In genomic region chr19:34209726-34210125, GRCh38 we compare ENCODE assay signal across 19 cellular contexts. TPM values are rescaled to one million over a fixed set of nuclear protein-coding genes. Genes with fewer than 3 reads are reported as not detected.
DNase-seq lines count a peak whose midpoint lies in the region; ATAC-seq and TF ChIP-seq lines count a peak whose summit lies in the region.
"Had no signal": no experiment of that assay in that cellular context is flagged by ENCODE, and none has a peak within 500 bp of the region (broad histone marks: within the 10 kb centered on the region; RNA-seq: fewer than 3 reads in every experiment).

No MANE protein-coding gene starts in this region.

- peak overlapping the region; percentile 25 for H3K27ac Mint-ChIP-seq in activated CD4-positive, alpha-beta T cell treated with anti-CD3 and anti-CD28 coated beads, Interleukin-2, amount 10 ng/mL, durations not matched to agents 7 days and 5 days
- no peak overlapping the region for H3K27ac Mint-ChIP-seq in activated CD4-positive, alpha-beta T cell treated with anti-CD3 and anti-CD28 coated beads for 36 hours
- H3K27ac Mint-ChIP-seq in stimulated activated effector memory CD8-positive, alpha-beta T cell treated with anti-CD3 and anti-CD28 coated beads, Interleukin-12 subunit alpha, Interleukin-12 subunit beta, amount 100 ng/mL, for 72 hours: no peak overlapping the region
- H3K27ac Mint-ChIP-seq: B cell; CD8-positive, alpha-beta T cell; GM23338; H9; HFFc6 had no signal

- H3K9me2 ChIP-seq in MM.1S (replicated peaks; ENCODE audit: insufficient read depth, low read length): no peaks in the 10 kb centered on the region

- no peak overlapping the region for H3K4me2 ChIP-seq in MM.1S (ENCODE audit: low read depth, low read length)
- H3K4me2 ChIP-seq: BLaER1, GM23338 had no signal

- H3K27ac ChIP-seq in HEK293 (ENCODE audit: extremely low read depth, low read depth, low read length) (peak overlapping the region; percentile 16; the same call in 1 of the 2 replicates), MM.1S (ENCODE audit: low read length) (peak overlapping the region; percentile 1; the same call in 1 of the 2 replicates)
- H3K27ac ChIP-seq: 22Rv1, BLaER1, C4-2B had no signal

- H3K27me3 ChIP-seq in MM.1S (replicated peaks; ENCODE audit: insufficient read depth, low read length): no peaks in the 10 kb centered on the region
- H3K27me3 ChIP-seq: BLaER1 had no signal

- peaks cover 2% of the 10 kb centered on the region for H3K4me1 Mint-ChIP-seq in activated CD4-positive, alpha-beta T cell treated with anti-CD3 and anti-CD28 coated beads, Interleukin-2, amount 10 ng/mL, durations not matched to agents 7 days and 5 days
- peaks cover 2% of the 10 kb centered on the region for H3K4me1 Mint-ChIP-seq in activated CD4-positive, alpha-beta T cell treated with anti-CD3 and anti-CD28 coated beads for 36 hours
- H3K4me1 Mint-ChIP-seq in stimulated activated effector memory CD8-positive, alpha-beta T cell treated with anti-CD3 and anti-CD28 coated beads, Interleukin-12 subunit alpha, Interleukin-12 subunit beta, amount 100 ng/mL, for 72 hours: no peaks in the 10 kb centered on the region
- H3K4me1 Mint-ChIP-seq: B cell, GM23338, H9 had no signal

- no peaks in the 10 kb centered on the region for H3K9me3 ChIP-seq in HEK293 (ENCODE audit: control insufficient read depth, insufficient read depth, low read depth, low read length)
- no peaks in the 10 kb centered on the region for H3K9me3 ChIP-seq in MM.1S (replicated peaks; ENCODE audit: insufficient read depth, low read length)
- H3K9me3 ChIP-seq: BLaER1, Caco-2 had no signal

- DNase-seq in activated CD4-positive, alpha-beta T cell treated with anti-CD3 and anti-CD28 coated beads, Interleukin-2, amount 10 ng/mL, durations not matched to agents 7 days and 5 days: no peak
- DNase-seq in activated CD4-positive, alpha-beta T cell treated with anti-CD3 and anti-CD28 coated beads for 36 hours: no peak
- no peak for DNase-seq in MM.1S
- no peak for DNase-seq in stimulated activated effector memory CD8-positive, alpha-beta T cell treated with anti-CD3 and anti-CD28 coated beads, Interleukin-12 subunit alpha, Interleukin-12 subunit beta, amount 100 ng/mL, for 72 hours (ENCODE audit: low spot score in 2 of 2)
- DNase-seq: Caco-2; CD4-positive, CD25-positive, alpha-beta regulatory T cell; CD8-positive, alpha-beta T cell; DMS153; DND-41; H9; HFFc6 had no signal

- H3K9ac ChIP-seq in MM.1S (ENCODE audit: low read length): no peak overlapping the region
- H3K9ac ChIP-seq: BLaER1 had no signal

- H3K36me3 ChIP-seq in HEK293 (ENCODE audit: control insufficient read depth in 2 of 2, insufficient read depth in 1 of 2, low read length in 2 of 2) (peaks cover 71 to 96% of the 10 kb centered on the region in 2 experiments), MM.1S (replicated peaks; ENCODE audit: insufficient read depth, low read length) (no peaks in the 10 kb centered on the region; the same call in none of the 2 replicates)

- ATAC-seq in activated CD4-positive, alpha-beta T cell treated with anti-CD3 and anti-CD28 coated beads for 36 hours: no peak
- ATAC-seq in HG03280 (IDR thresholded peaks at IDR 0.05; ENCODE audit: unreplicated experiment): no peak
- no peak for ATAC-seq in stimulated activated effector memory CD8-positive, alpha-beta T cell treated with anti-CD3 and anti-CD28 coated beads, Interleukin-12 subunit alpha, Interleukin-12 subunit beta, amount 100 ng/mL, for 72 hours
- ATAC-seq: CD8-positive, alpha-beta T cell; GM23338; HCT116 had no signal

- CTCF ChIA-PET in activated CD4-positive, alpha-beta T cell treated with anti-CD3 and anti-CD28 coated beads, Interleukin-2, amount 10 ng/mL, durations not matched to agents 7 days and 5 days (lab: Charles Lee): interaction anchor here (0.6 to 1.2 kb wide), 3 partner anchors 8 to 22 kb away, joined by 3 to 5 read pairs (median 4); no protein-coding TSS in a partner anchor
- CTCF ChIA-PET in activated CD4-positive, alpha-beta T cell treated with anti-CD3 and anti-CD28 coated beads for 36 hours (lab: Charles Lee): interaction anchor here (1.0 to 1.2 kb wide), 3 partner anchors 9 to 126 kb away, joined by 3 to 6 read pairs (median 3); no protein-coding TSS in a partner anchor
- CTCF ChIA-PET in HEK293 (lab: Yijun Ruan, JAX): interaction anchor here (0.5 to 2.3 kb wide), 11 partner anchors 8 to 415 kb away, joined by 3 to 15 read pairs (median 5); no protein-coding TSS in a partner anchor

- no peaks in the 10 kb centered on the region for H3K27me3 Mint-ChIP-seq in activated CD4-positive, alpha-beta T cell treated with anti-CD3 and anti-CD28 coated beads, Interleukin-2, amount 10 ng/mL, durations not matched to agents 7 days and 5 days
- no peaks in the 10 kb centered on the region for H3K27me3 Mint-ChIP-seq in activated CD4-positive, alpha-beta T cell treated with anti-CD3 and anti-CD28 coated beads for 36 hours
- H3K27me3 Mint-ChIP-seq: B cell; CD4-positive, CD25-positive, alpha-beta regulatory T cell had no signal

- H3K79me2 ChIP-seq in MM.1S (ENCODE audit: low read length): peaks cover 19% of the 10 kb centered on the region; the same call in 1 of the 2 replicates

- POLR2A ChIA-PET in activated CD4-positive, alpha-beta T cell treated with anti-CD3 and anti-CD28 coated beads, Interleukin-2, amount 10 ng/mL, durations not matched to agents 7 days and 5 days (lab: Charles Lee): no interaction called here
- POLR2A ChIA-PET in activated CD4-positive, alpha-beta T cell treated with anti-CD3 and anti-CD28 coated beads for 36 hours (lab: Charles Lee): interaction anchor here (1.2 kb wide), 1 partner anchor 37 kb away, joined by 3 read pairs; the partner anchor contains the start of gene LSM14A
- POLR2A ChIA-PET in HEK293 (lab: Yijun Ruan, JAX): interaction anchor here (0.6 to 1.5 kb wide), 4 partner anchors 31 to 103 kb away, joined by 3 read pairs; no protein-coding TSS in a partner anchor

- H3K4me3 Mint-ChIP-seq in activated CD4-positive, alpha-beta T cell treated with anti-CD3 and anti-CD28 coated beads, Interleukin-2, amount 10 ng/mL, durations not matched to agents 7 days and 5 days: no peak overlapping the region
- H3K4me3 Mint-ChIP-seq in activated CD4-positive, alpha-beta T cell treated with anti-CD3 and anti-CD28 coated beads for 36 hours: no peak overlapping the region
- no peak overlapping the region for H3K4me3 Mint-ChIP-seq in stimulated activated effector memory CD8-positive, alpha-beta T cell treated with anti-CD3 and anti-CD28 coated beads, Interleukin-12 subunit alpha, Interleukin-12 subunit beta, amount 100 ng/mL, for 72 hours
- H3K4me3 Mint-ChIP-seq: B cell; CD4-positive, CD25-positive, alpha-beta regulatory T cell; CD8-positive, alpha-beta T cell; GM23338; H9; HFFc6 had no signal

- H4K20me1 ChIP-seq in MM.1S (ENCODE audit: insufficient read depth, low read length): no peaks in the 10 kb centered on the region

- H3K9me3 Mint-ChIP-seq in activated CD4-positive, alpha-beta T cell treated with anti-CD3 and anti-CD28 coated beads, Interleukin-2, amount 10 ng/mL, durations not matched to agents 7 days and 5 days: no peaks in the 10 kb centered on the region
- no peaks in the 10 kb centered on the region for H3K9me3 Mint-ChIP-seq in activated CD4-positive, alpha-beta T cell treated with anti-CD3 and anti-CD28 coated beads for 36 hours (ENCODE audit: low read depth)
- H3K9me3 Mint-ChIP-seq in stimulated activated effector memory CD8-positive, alpha-beta T cell treated with anti-CD3 and anti-CD28 coated beads, Interleukin-12 subunit alpha, Interleukin-12 subunit beta, amount 100 ng/mL, for 72 hours: no peaks in the 10 kb centered on the region
- H3K9me3 Mint-ChIP-seq: CD8-positive, alpha-beta T cell; GM23338; H9; HFFc6 had no signal

- H3K4me1 ChIP-seq in HEK293 (ENCODE audit: control insufficient read depth, insufficient read depth, low read length) (peaks cover 7% of the 10 kb centered on the region), MM.1S (ENCODE audit: low read length) (no peaks in the 10 kb centered on the region)
- H3K4me1 ChIP-seq: BLaER1 had no signal

- intact Hi-C loops in activated CD4-positive, alpha-beta T cell treated with anti-CD3 and anti-CD28 coated beads for 36 hours (cut with DNase I, micrococcal nuclease): no loop called here

- no peak for TF ChIP-seq CTCF in HEK293 (tag by site-specific recombination; IDR thresholded peaks at IDR 0.05)
- TF ChIP-seq CTCF in MM.1S (IDR thresholded peaks at IDR 0.05; ENCODE audit: low read length): no peak

- H3K4me3 ChIP-seq in HEK293 (ENCODE audit: low read depth, low read length) (no peak overlapping the region), MM.1S (ENCODE audit: low read length) (no peak overlapping the region)
- H3K4me3 ChIP-seq: BLaER1, GM23338 had no signal

- H3K36me3 Mint-ChIP-seq in activated CD4-positive, alpha-beta T cell treated with anti-CD3 and anti-CD28 coated beads, Interleukin-2, amount 10 ng/mL, durations not matched to agents 7 days and 5 days (ENCODE audit: low read depth): peaks cover 31% of the 10 kb centered on the region
- peaks cover 28% of the 10 kb centered on the region for H3K36me3 Mint-ChIP-seq in activated CD4-positive, alpha-beta T cell treated with anti-CD3 and anti-CD28 coated beads for 36 hours (ENCODE audit: low read depth)
- peaks cover 100% of the 10 kb centered on the region for H3K36me3 Mint-ChIP-seq in stimulated activated effector memory CD8-positive, alpha-beta T cell treated with anti-CD3 and anti-CD28 coated beads, Interleukin-12 subunit alpha, Interleukin-12 subunit beta, amount 100 ng/mL, for 72 hours

- H3F3A ChIP-seq in MM.1S (ENCODE audit: insufficient read depth, low read length): no peaks in the 10 kb centered on the region

- H2AFZ ChIP-seq in MM.1S (ENCODE audit: low read length): no peak overlapping the region
- H2AFZ ChIP-seq: GM23338 had no signal

TF ChIP-seq in HEK293, 187 proteins besides CTCF, POLR2A, EP300 and RAD21:
- TF ChIP-seq ZNF10 (tag by site-specific recombination; IDR thresholded peaks at IDR 0.05): no peak
- no peak for TF ChIP-seq ZNF223 (tag by site-specific recombination; IDR thresholded peaks at IDR 0.05)
- no peak for TF ChIP-seq ZNF221 (tag by site-specific recombination; IDR thresholded peaks at IDR 0.05; ENCODE audit: borderline replicate concordance)
- TF ChIP-seq ZNF660 (tag by site-specific recombination; IDR thresholded peaks at IDR 0.05): peak; percentile 85; the same call in 1 of the 2 replicates

RNA-seq across cellular contexts. Expression of gene LSM14A, which starts 37.4 kb away (rescaled TPM):
- 100 to 1,000 TPM; 141 to 146 TPM for total RNA-seq in activated CD4-positive, alpha-beta T cell treated with anti-CD3 and anti-CD28 coated beads, Interleukin-2, amount 10 ng/mL, durations not matched to agents 7 days and 5 days
- 100 to 1,000 TPM in 1 of 2 experiments, 10 to 100 TPM in 1; 89.0 to 151 TPM for total RNA-seq in activated CD4-positive, alpha-beta T cell treated with anti-CD3 and anti-CD28 coated beads for 36 hours

RNA-seq across cellular contexts. Expression of gene GARRE1, which starts 44.6 kb away (rescaled TPM):
- total RNA-seq in activated CD4-positive, alpha-beta T cell treated with anti-CD3 and anti-CD28 coated beads, Interleukin-2, amount 10 ng/mL, durations not matched to agents 7 days and 5 days: 10 to 100 TPM; 16.1 to 16.6 TPM
- 10 to 100 TPM; 14.6 to 16.1 TPM for total RNA-seq in activated CD4-positive, alpha-beta T cell treated with anti-CD3 and anti-CD28 coated beads for 36 hours
